8 cellular contexts compared by ENCODE assay signal in genomic region chr1:173824315-173825081, GRCh38. TPM values are rescaled to one million over a fixed set of nuclear protein-coding genes. Genes with fewer than 3 reads are reported as not detected.
A peak's percentile ranks its signal among the peaks of the same experiment; 100 is the strongest.
DNase-seq lines count a peak whose midpoint lies in the region; ATAC-seq and TF ChIP-seq lines count a peak whose summit lies in the region.

Gene CENPL (minus strand): TSS chr1:173824883. CDS start chr1:173811299, 13,584 bp downstream.
A gene with protein sequence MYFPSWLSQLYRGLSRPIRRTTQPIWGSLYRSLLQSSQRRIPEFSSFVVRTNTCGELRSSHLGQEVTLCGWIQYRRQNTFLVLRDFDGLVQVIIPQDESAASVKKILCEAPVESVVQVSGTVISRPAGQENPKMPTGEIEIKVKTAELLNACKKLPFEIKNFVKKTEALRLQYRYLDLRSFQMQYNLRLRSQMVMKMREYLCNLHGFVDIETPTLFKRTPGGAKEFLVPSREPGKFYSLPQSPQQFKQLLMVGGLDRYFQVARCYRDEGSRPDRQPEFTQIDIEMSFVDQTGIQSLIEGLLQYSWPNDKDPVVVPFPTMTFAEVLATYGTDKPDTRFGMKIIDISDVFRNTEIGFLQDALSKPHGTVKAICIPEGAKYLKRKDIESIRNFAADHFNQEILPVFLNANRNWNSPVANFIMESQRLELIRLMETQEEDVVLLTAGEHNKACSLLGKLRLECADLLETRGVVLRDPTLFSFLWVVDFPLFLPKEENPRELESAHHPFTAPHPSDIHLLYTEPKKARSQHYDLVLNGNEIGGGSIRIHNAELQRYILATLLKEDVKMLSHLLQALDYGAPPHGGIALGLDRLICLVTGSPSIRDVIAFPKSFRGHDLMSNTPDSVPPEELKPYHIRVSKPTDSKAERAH (plus strand): TSS chr1:173824673. CDS start chr1:173825230, 557 bp downstream.

- POLR2A ChIA-PET in HEK293T (lab: Yijun Ruan, JAX): interaction anchor here (0.7 to 3.3 kb wide), 17 partner anchors 9 to 1176 kb away, joined by 3 to 11 read pairs (median 4); partner anchors contain the start of genes CACYBP, KLHL20 and ZBTB37

- H3K4me3 ChIP-seq in neuron (ENCODE audit: low read length): peak within 1 kb of the TSS; percentile 85
- H3K4me3 ChIP-seq in subcutaneous abdominal adipose tissue (ENCODE audit: low read depth in 1 of 5, low read length in 5 of 5): peak within 1 kb of the TSS; percentile 67 to 93 (median 82)

- in situ Hi-C loops in SK-MEL-5 (cut with HindIII; ENCODE audit: low pct_unique_long_range_greater_than_20kb, low sequenced_read_pairs): no loop called here

- H3K27me3 ChIP-seq in foreskin keratinocyte (no peaks in the 10 kb centered on the region), neuron (ENCODE audit: insufficient read depth, low read length) (no peaks in the 10 kb centered on the region), subcutaneous abdominal adipose tissue (ENCODE audit: control insufficient read depth in 5 of 5, insufficient read depth in 4 of 5, low read length in 5 of 5) (no peaks in the 10 kb centered on the region)

- H3K36me3 ChIP-seq in neuron (ENCODE audit: insufficient read depth, low read length) (peaks cover 7% of the 10 kb centered on the region), subcutaneous abdominal adipose tissue (ENCODE audit: control insufficient read depth in 5 of 5, insufficient read depth in 5 of 5, low read length in 5 of 5) (peaks cover 0 to 3% (median 0%) of the 10 kb centered on the region in 5 donors)

- H2AFZ ChIP-seq in neuron (ENCODE audit: low read depth, low read length): peak within 1 kb of the TSS; percentile 72

- peak within 1 kb of the TSS; percentile 85 for H3K27ac ChIP-seq in foreskin keratinocyte
- peak within 1 kb of the TSS; percentile 81 for H3K27ac ChIP-seq in subcutaneous abdominal adipose tissue (ENCODE audit: low read depth, low read length)

- H3K9me3 ChIP-seq in neuron (ENCODE audit: low read length) (no peaks in the 10 kb centered on the region), subcutaneous abdominal adipose tissue (ENCODE audit: control insufficient read depth in 5 of 5, low read length in 5 of 5) (no peaks in the 10 kb centered on the region)

- peak; percentile 92 for ATAC-seq in foreskin keratinocyte

- H3K4me1 ChIP-seq in foreskin keratinocyte (peaks cover 10% of the 10 kb centered on the region), neuron (ENCODE audit: insufficient read depth, low read length) (peaks cover 13% of the 10 kb centered on the region), subcutaneous abdominal adipose tissue (ENCODE audit: control insufficient read depth in 5 of 5, insufficient read depth in 5 of 5, low read length in 5 of 5) (peaks cover 0 to 19% (median 14%) of the 10 kb centered on the region in 5 donors)

- CTCF ChIA-PET in HEK293T (lab: Yijun Ruan, JAX): no interaction called here

- TF ChIP-seq CTCF in foreskin keratinocyte (conservative IDR thresholded peaks at IDR 0.05): no peak

- H3K9ac ChIP-seq in subcutaneous abdominal adipose tissue (ENCODE audit: low read length in 5 of 5): peak within 1 kb of the TSS; percentile 81 to 99 (median 89)

- peak; percentile 96 for DNase-seq in GF-D8 (lab: John Stamatoyannopoulos, UW)
- DNase-seq in HEK293T (ENCODE audit: extremely low spot score): peak; percentile 90
- DNase-seq in MV-4-11 (lab: John Stamatoyannopoulos, UW): peak; percentile 98
- peak; percentile 98 for DNase-seq in SK-MEL-5 (ENCODE audit: low read depth, low spot score)
- peak; percentile 92 for DNase-seq in activated naive CD4-positive, alpha-beta T cell treated with Interleukin-2 at 50 U/mL for 16 hours
- DNase-seq in foreskin keratinocyte: peak; percentile 96 to 97

TF ChIP-seq in HEK293T, 16 proteins besides CTCF, POLR2A, EP300 and RAD21:
- TF ChIP-seq L3MBTL2 (conservative IDR thresholded peaks at IDR 0.05): peak; percentile 80
- peak; percentile 88; the same call in 1 of the 2 replicates for TF ChIP-seq FOXM1 (IDR thresholded peaks at IDR 0.05; ENCODE audit: borderline replicate concordance)
- no peak for TF ChIP-seq SP1 (IDR thresholded peaks at IDR 0.05)
- no peak for TF ChIP-seq CTBP1 (IDR thresholded peaks at IDR 0.05; ENCODE audit: borderline replicate concordance)
- peak; percentile 76 for TF ChIP-seq NFRKB (IDR thresholded peaks at IDR 0.05)
- TF ChIP-seq ELF4 (IDR thresholded peaks at IDR 0.05): peak; percentile 77
TF ChIP-seq in HEK293T: peak in this region for 4.

RNA-seq across cellular contexts. Expression of gene CENPL, which starts in this region (rescaled TPM):
- total RNA-seq in SK-MEL-5 (2014; rRNA removed; shearing (Covaris generic)): 24.0 and 28.0 TPM in 2 replicates
- polyA plus RNA-seq in SK-MEL-5 (2015; cell fraction: cytosol; rRNA removed): 13.8 and 15.2 TPM in 2 replicates
- polyA plus RNA-seq in SK-MEL-5 (2015; cell fraction: nucleus; rRNA removed): 11.8 and 18.5 TPM in 2 replicates
- total RNA-seq in foreskin keratinocyte: 15.5 and 16.1 TPM in 2 replicates
- 4.8 and 5.9 TPM in 2 replicates for polyA plus RNA-seq in foreskin keratinocyte

RNA-seq across cellular contexts. Expression of the second gene that starts in this region (rescaled TPM):
- total RNA-seq in SK-MEL-5 (2014; rRNA removed; shearing (Covaris generic)): 38.6 and 49.5 TPM in 2 replicates
- 44.6 and 54.8 TPM in 2 replicates for polyA plus RNA-seq in SK-MEL-5 (2015; cell fraction: cytosol; rRNA removed)
- 32.5 and 34.6 TPM in 2 replicates for polyA plus RNA-seq in SK-MEL-5 (2015; cell fraction: nucleus; rRNA removed)
- total RNA-seq in foreskin keratinocyte: 37.7 and 40.5 TPM in 2 replicates
- polyA plus RNA-seq in foreskin keratinocyte: 15.4 and 20.8 TPM in 2 replicates

Comparison
In these comparisons a context has a peak if more than half of its experiments do, and no peak if none do; other contexts are left out.
1. Peak in every context shown above with its lines: DNase-seq, ATAC-seq, H3K4me3 ChIP-seq and H3K27ac ChIP-seq.